Comparison of ENCODE assay signal across 16 cellular contexts in the genomic region with DNA sequence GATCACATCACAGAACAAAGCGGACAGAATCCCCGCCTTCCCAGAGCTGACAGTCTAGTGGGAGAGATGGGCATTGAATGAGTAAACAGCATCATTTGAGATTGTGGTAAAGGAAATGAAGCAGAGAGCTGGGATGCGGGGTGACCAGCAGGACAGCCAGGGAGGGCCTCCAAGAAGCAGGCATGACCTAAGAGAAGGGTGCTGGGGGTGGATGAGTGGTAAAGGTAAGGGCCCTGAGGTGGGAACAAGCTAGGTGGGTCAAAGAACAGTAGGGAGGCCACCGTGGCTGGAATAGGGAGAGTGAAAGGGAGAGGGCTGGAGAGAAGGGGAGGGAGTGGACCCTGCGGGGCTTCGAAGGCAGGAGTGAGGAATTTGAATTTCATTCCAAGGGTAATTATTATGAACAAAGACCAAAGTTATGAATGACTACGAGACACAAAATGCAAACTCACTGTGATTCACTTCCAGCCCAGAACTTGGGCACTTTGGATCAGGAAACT.
DNase-seq lines count a peak whose midpoint lies in the region; ATAC-seq and TF ChIP-seq lines count a peak whose summit lies in the region.
"Had no signal": no experiment of that assay in that cellular context is flagged by ENCODE, and none has a peak within 500 bp of the region (broad histone marks: within the 10 kb centered on the region; RNA-seq: fewer than 3 reads in every experiment).

No MANE protein-coding gene starts in this region.

- H3K9me3 ChIP-seq in RWPE2 (ENCODE audit: severe bottlenecking) (no peaks in the 10 kb centered on the region), tibial nerve (no peaks in the 10 kb centered on the region)
- H3K9me3 ChIP-seq: gastrocnemius medialis, SJCRH30, spleen, thoracic aorta had no signal

- H3K27ac ChIP-seq in RWPE2 (ENCODE audit: poor library complexity, severe bottlenecking): no peak overlapping the region
- H3K27ac ChIP-seq in tibial nerve: no peak overlapping the region
- H3K27ac ChIP-seq: gastrocnemius medialis, SJCRH30, spleen, thoracic aorta had no signal

- TF ChIP-seq POLR2A in tibial nerve (IDR thresholded peaks at IDR 0.05): no peak

- H3K4me1 ChIP-seq in RWPE2 (ENCODE audit: insufficient read depth, poor library complexity, severe bottlenecking) (peaks cover 4% of the 10 kb centered on the region), tibial nerve (peaks cover 0 to 5% (median 0%) of the 10 kb centered on the region in 4 donors)
- H3K4me1 ChIP-seq: gastrocnemius medialis, SJCRH30 had no signal

- no peak for TF ChIP-seq EP300 in tibial nerve (IDR thresholded peaks at IDR 0.05)

- DNase-seq in Right ventricle myocardium superior (peak; percentile 2), Right ventricle myocardium inferior (ENCODE audit: missing footprints) (no peak), RWPE2 (ENCODE audit: low spot score) (no peak), fibroblast of peridontal ligament (ENCODE audit: extremely low read depth) (peak; percentile 84), hypothalamus (lab: John Stamatoyannopoulos, UW) (no peak), MV-4-11 (lab: John Stamatoyannopoulos, UW) (no peak), occipital lobe (lab: John Stamatoyannopoulos, UW) (no peak), tibial nerve (ENCODE audit: low spot score in 2 of 2) (no peak)
- DNase-seq: activated CD8-positive, alpha-beta memory T cell treated with anti-CD3 and anti-CD28 coated beads, Interleukin-2, amount 50 U/mL, for 4 hours; gastrocnemius medialis; kidney; naive B cell; NCI-H69; SJCRH30; spleen had no signal

- intact Hi-C loops in Right ventricle myocardium superior (cut with DNase I): no loop called here
- intact Hi-C loops in Right ventricle myocardium inferior (cut with DNase I): no loop called here

- no peaks in the 10 kb centered on the region for H3K36me3 ChIP-seq in RWPE2 (ENCODE audit: low read depth)
- H3K36me3 ChIP-seq in tibial nerve: no peaks in the 10 kb centered on the region
- H3K36me3 ChIP-seq: gastrocnemius medialis, SJCRH30, spleen, thoracic aorta had no signal

- H3K4me3 ChIP-seq in RWPE2 (ENCODE audit: severe bottlenecking) (no peak overlapping the region), tibial nerve (no peak overlapping the region)
- H3K4me3 ChIP-seq: gastrocnemius medialis, SJCRH30, spleen, thoracic aorta had no signal

- WGBS in tibial nerve, 2 donors: 57 to 58% methylated on average over 7 of the region's 7 CpGs

- no peak for ATAC-seq in Right ventricle myocardium superior (ENCODE audit: poor library complexity)
- no peak for ATAC-seq in Right ventricle myocardium inferior
- peak; percentile 33; the same call in 2 of the 3 replicates for ATAC-seq in RWPE2 (ENCODE audit: low read depth)
- ATAC-seq: gastrocnemius medialis had no signal

- H3K27me3 ChIP-seq in RWPE2 (ENCODE audit: insufficient read depth, poor library complexity, severe bottlenecking) (no peaks in the 10 kb centered on the region), tibial nerve (no peaks in the 10 kb centered on the region)
- H3K27me3 ChIP-seq: gastrocnemius medialis had no signal

- no peak for TF ChIP-seq CTCF in RWPE2 (IDR thresholded peaks at IDR 0.05; ENCODE audit: poor library complexity, severe bottlenecking)
- TF ChIP-seq CTCF in tibial nerve (IDR thresholded peaks at IDR 0.05): no peak

Comparison
In these comparisons a context has a peak if more than half of its experiments do, and no peak if none do; other contexts are left out.
1. DNase-seq: peak in Right ventricle myocardium superior (single experiment) and fibroblast of peridontal ligament (single experiment); none in Right ventricle myocardium inferior (single experiment), RWPE2 (single experiment), hypothalamus (0 of 51), MV-4-11 (single experiment), occipital lobe (single experiment) and tibial nerve (0 of 2).